ENCODE assay signal across 7 cellular contexts in genomic region chr16:14988092-14988491, GRCh38. TPM values are rescaled to one million over a fixed set of nuclear protein-coding genes. Genes with fewer than 3 reads are reported as not detected.
A peak's percentile ranks its signal among the peaks of the same experiment; 100 is the strongest.
DNase-seq lines count a peak whose midpoint lies in the region; ATAC-seq and TF ChIP-seq lines count a peak whose summit lies in the region.
"Not testable (repeated sequence)": the region's sequence is repeated elsewhere in the genome, so short reads cannot be mapped to it uniquely, and the experiment has no call there.

No MANE protein-coding gene starts in this region.

- H3K9me3 ChIP-seq in CD4-positive, CD25-positive, alpha-beta regulatory T cell (ENCODE audit: control insufficient read depth in 2 of 2, low read length in 2 of 2); right cardiac atrium (ENCODE audit: control insufficient read depth, low read length); mucosa of descending colon; sigmoid colon: not testable (repeated sequence)

- TF ChIP-seq CTCF in WTC11 (IDR thresholded peaks at IDR 0.05); endothelial cell (IDR thresholded peaks at IDR 0.05; ENCODE audit: unreplicated experiment); mucosa of descending colon (IDR thresholded peaks at IDR 0.05); nephron progenitor cell (IDR thresholded peaks at IDR 0.05); sigmoid colon (IDR thresholded peaks at IDR 0.05): not testable (repeated sequence)

- not testable (repeated sequence) for H3K9me3 Mint-ChIP-seq in CD4-positive, CD25-positive, alpha-beta regulatory T cell; WTC11; endothelial cell (ENCODE audit: unreplicated experiment)
- peaks cover 31% of the 10 kb centered on the region for H3K9me3 Mint-ChIP-seq in nephron progenitor cell

- TF ChIP-seq EP300 in sigmoid colon (IDR thresholded peaks at IDR 0.05) = not testable (repeated sequence)

- CTCF ChIA-PET in WTC11 (lab: Charles Lee) = not testable (repeated sequence)

- ATAC-seq in CD4-positive, CD25-positive, alpha-beta regulatory T cell (ENCODE audit: low read depth in 2 of 2); WTC11: not testable (repeated sequence)
- ATAC-seq in right cardiac atrium (peak; percentile 22 to 41), mucosa of descending colon (peak; percentile 1)

- H3K36me3 ChIP-seq in CD4-positive, CD25-positive, alpha-beta regulatory T cell (ENCODE audit: control insufficient read depth, insufficient read depth, low read length) = peaks cover 18% of the 10 kb centered on the region
- H3K36me3 ChIP-seq in mucosa of descending colon (ENCODE audit: low read depth) = not testable (repeated sequence)
- H3K36me3 ChIP-seq in sigmoid colon = peaks cover 0 to 17% (median 0%) of the 10 kb centered on the region in 4 donors

- WGBS in right cardiac atrium = 77% methylated on average over 8 of the region's 8 CpGs
- WGBS in sigmoid colon, 2 donors = 83 to 84% methylated on average over 8 of the region's 8 CpGs

- TF ChIP-seq POLR2A in sigmoid colon (IDR thresholded peaks at IDR 0.05) = not testable (repeated sequence)

- not testable (repeated sequence) for H3K27ac ChIP-seq in CD4-positive, CD25-positive, alpha-beta regulatory T cell (ENCODE audit: insufficient read depth, low read length, poor library complexity, severe bottlenecking); right cardiac atrium (ENCODE audit: low read length); sigmoid colon

- H3K4me1 ChIP-seq in CD4-positive, CD25-positive, alpha-beta regulatory T cell (ENCODE audit: control insufficient read depth, insufficient read depth, low read length, poor library complexity, severe bottlenecking); right cardiac atrium (ENCODE audit: control insufficient read depth, insufficient read depth, low read length); mucosa of descending colon (ENCODE audit: low read depth); sigmoid colon: not testable (repeated sequence)

- not testable (repeated sequence) for H3K27me3 Mint-ChIP-seq in CD4-positive, CD25-positive, alpha-beta regulatory T cell; WTC11 (ENCODE audit: low read depth); endothelial cell (ENCODE audit: unreplicated experiment); nephron progenitor cell (ENCODE audit: low read depth, poor library complexity)

- not testable (repeated sequence) for H3K27me3 ChIP-seq in CD4-positive, CD25-positive, alpha-beta regulatory T cell (ENCODE audit: control insufficient read depth, insufficient read depth, low read length); right cardiac atrium (ENCODE audit: control insufficient read depth, insufficient read depth); sigmoid colon

- POLR2A ChIA-PET in WTC11 (lab: Charles Lee) = not testable (repeated sequence)

- H3K4me3 ChIP-seq in CD4-positive, CD25-positive, alpha-beta regulatory T cell (ENCODE audit: low read depth, low read length); right cardiac atrium (ENCODE audit: low read length); mucosa of descending colon; sigmoid colon: not testable (repeated sequence)

- not testable (repeated sequence) for H3K4me3 Mint-ChIP-seq in CD4-positive, CD25-positive, alpha-beta regulatory T cell; WTC11; endothelial cell (ENCODE audit: unreplicated experiment); nephron progenitor cell

- H3K36me3 Mint-ChIP-seq in CD4-positive, CD25-positive, alpha-beta regulatory T cell = peaks cover 51% of the 10 kb centered on the region
- H3K36me3 Mint-ChIP-seq in WTC11 (peaks cover 11% of the 10 kb centered on the region), endothelial cell (ENCODE audit: low read depth, unreplicated experiment) (peaks cover 13% of the 10 kb centered on the region), nephron progenitor cell (ENCODE audit: low read depth) (peaks cover 81% of the 10 kb centered on the region)

- DNase-seq in CD4-positive, CD25-positive, alpha-beta regulatory T cell; WTC11 (ENCODE audit: low spot score); endothelial cell (ENCODE audit: low spot score); mucosa of descending colon; nephron progenitor cell: not testable (repeated sequence)
- DNase-seq in right cardiac atrium (peak in 1 of 3 donors; percentile 48), sigmoid colon (peak; percentile 71)

- intact Hi-C loops in right cardiac atrium (cut with DNase I); mucosa of descending colon (cut with DNase I, micrococcal nuclease): not testable (repeated sequence)
- intact Hi-C loops in sigmoid colon (cut with DNase I) = loop anchor here (10.0 kb wide), 1 partner anchor 47 kb away; no protein-coding TSS in a partner anchor

- peaks cover 14 to 41% (median 29%) of the 10 kb centered on the region in 4 donors for H3K4me1 Mint-ChIP-seq in CD4-positive, CD25-positive, alpha-beta regulatory T cell
- H3K4me1 Mint-ChIP-seq in WTC11; endothelial cell (ENCODE audit: unreplicated experiment); nephron progenitor cell: not testable (repeated sequence)

- H3K27ac Mint-ChIP-seq in CD4-positive, CD25-positive, alpha-beta regulatory T cell = peak overlapping the region in 2 of 3 donors; percentile 45 to 65
- H3K27ac Mint-ChIP-seq in WTC11 (peak overlapping the region; percentile 24; the same call in 1 of the 2 replicates), endothelial cell (ENCODE audit: unreplicated experiment) (peak overlapping the region; percentile 22), nephron progenitor cell (peak overlapping the region; percentile 64)

RNA-seq across cellular contexts. Expression of gene PDXDC1, which starts 13.3 kb away (rescaled TPM):
- 91.2 TPM for total RNA-seq in CD4-positive, CD25-positive, alpha-beta regulatory T cell
- 10 to 100 TPM; 27.4 to 31.7 (median 28.8) TPM for polyA plus RNA-seq in CD4-positive, CD25-positive, alpha-beta regulatory T cell
- 106 to 108 TPM (median 107 TPM) in 3 replicates for total RNA-seq in WTC11 (2021)
- 54.8 TPM for total RNA-seq in endothelial cell (ENCODE audit: unreplicated experiment)
- 100 to 1,000 TPM in 1 of 4 donors, 10 to 100 TPM in 3; 87.1 to 106 (median 88.5) TPM for total RNA-seq in right cardiac atrium
- polyA plus RNA-seq in right cardiac atrium = 31.5 TPM
- 100 to 1,000 TPM; 161 to 258 (median 233) TPM for total RNA-seq in mucosa of descending colon
- total RNA-seq in sigmoid colon = 10 to 100 TPM; 46.4 to 57.3 (median 52.2) TPM
- polyA plus RNA-seq in sigmoid colon = 100 to 1,000 TPM in 1 of 3 donors, 10 to 100 TPM in 2; 94.3 to 112 (median 99.6) TPM

RNA-seq across cellular contexts. Expression of gene NPIPA1, which starts 50.8 kb away (rescaled TPM):
- 109 TPM for total RNA-seq in CD4-positive, CD25-positive, alpha-beta regulatory T cell
- polyA plus RNA-seq in CD4-positive, CD25-positive, alpha-beta regulatory T cell = 1 to 10 TPM in 3 of 4 donors, under 1 TPM in 1; 0.42 to 2.6 (median 1.5) TPM
- 115 to 118 TPM (median 116 TPM) in 3 replicates for total RNA-seq in WTC11 (2021)
- total RNA-seq in endothelial cell (ENCODE audit: unreplicated experiment) = 103 TPM
- 10 to 100 TPM; 40.7 to 76.6 (median 57.9) TPM for total RNA-seq in right cardiac atrium
- polyA plus RNA-seq in right cardiac atrium = 61.6 TPM
- 100 to 1,000 TPM in 1 of 3 donors, 10 to 100 TPM in 2; 61.6 to 149 (median 96.3) TPM for total RNA-seq in mucosa of descending colon
- total RNA-seq in sigmoid colon = 100 to 1,000 TPM in 1 of 4 donors, 10 to 100 TPM in 3; 36.0 to 152 (median 62.9) TPM
- polyA plus RNA-seq in sigmoid colon = 10 to 100 TPM in 2 of 3 donors, 1 to 10 TPM in 1; 8.1 to 51.4 (median 17.4) TPM
